ENCODE assay signal across 22 cellular contexts in the genomic region with DNA sequence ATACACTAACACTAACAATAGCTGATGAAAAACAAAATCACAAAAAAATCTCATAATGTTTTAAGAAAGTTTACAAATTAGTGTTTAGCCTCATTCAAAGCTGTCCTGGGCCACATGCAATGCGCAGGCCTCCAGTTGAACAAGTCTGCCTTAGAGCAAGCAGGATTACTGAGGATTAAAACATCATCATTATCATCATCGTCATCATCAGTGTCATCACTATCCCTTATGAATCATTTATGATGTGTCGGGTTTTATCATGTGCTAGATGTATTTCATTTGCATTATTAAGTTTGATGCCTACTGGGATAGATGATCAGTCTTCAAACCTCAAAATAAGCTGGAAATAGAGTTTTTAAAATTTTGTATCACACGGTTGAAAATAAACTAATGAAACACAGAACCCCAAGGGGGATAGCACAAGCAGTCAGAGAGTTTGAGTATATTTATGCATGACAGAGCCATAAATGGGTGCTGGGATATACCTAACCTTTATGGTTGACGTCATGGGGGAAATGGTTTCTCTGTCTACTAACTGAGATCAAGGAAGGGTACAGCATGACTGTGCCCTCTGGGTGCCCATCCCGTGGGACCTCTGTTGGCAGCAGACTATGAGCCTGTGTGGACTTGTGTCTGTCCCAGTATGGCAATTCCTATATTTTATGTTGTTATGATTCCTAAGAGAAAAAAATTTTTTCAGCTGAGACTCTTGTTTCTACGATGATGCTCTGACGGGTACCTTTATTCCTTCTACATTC.
DNase-seq lines count a peak whose midpoint lies in the region; ATAC-seq and TF ChIP-seq lines count a peak whose summit lies in the region.
"Had no signal": no experiment of that assay in that cellular context is flagged by ENCODE, and none has a peak within 500 bp of the region (broad histone marks: within the 10 kb centered on the region; RNA-seq: fewer than 3 reads in every experiment).

No MANE protein-coding gene starts in this region.

- H3K27ac Mint-ChIP-seq in WTC11, result no peak overlapping the region

- H3F3A ChIP-seq in SK-N-SH (replicated peaks; ENCODE audit: insufficient read depth), result no peaks in the 10 kb centered on the region

- H3K36me3 Mint-ChIP-seq in WTC11, result peaks cover 3% of the 10 kb centered on the region; the same call in 1 of the 2 replicates

- H3K79me2 ChIP-seq in SK-N-SH (ENCODE audit: insufficient read depth), result no peaks in the 10 kb centered on the region

- H3K4me1 ChIP-seq in SK-N-SH (ENCODE audit: control insufficient read depth in 1 of 2, insufficient read depth in 2 of 2, low read depth in 1 of 2, low read length in 1 of 2) (peaks cover 0 to 11% of the 10 kb centered on the region in 2 experiments; a peak in 1 of 4 replicates), tibial artery (peaks cover 0 to 36% (median 14%) of the 10 kb centered on the region in 4 donors)
- H3K4me1 ChIP-seq: HAP-1, Peyer's patch, SJCRH30 had no signal

- H3K9ac ChIP-seq in SK-N-SH, result no peak overlapping the region
- H3K9ac ChIP-seq: GM23248 had no signal

- peaks cover 48% of the 10 kb centered on the region for H3K4me1 Mint-ChIP-seq in WTC11

- H3K9me3 Mint-ChIP-seq in WTC11, result peaks cover 12% of the 10 kb centered on the region

- no peak for TF ChIP-seq RAD21 in SK-N-SH (IDR thresholded peaks at IDR 0.05; ENCODE audit: low read length)

- H3K27ac ChIP-seq in SK-N-SH (ENCODE audit: low read depth in 2 of 2, low read length in 1 of 2), result no peak overlapping the region
- peak overlapping the region; percentile 52 to 54 for H3K27ac ChIP-seq in tibial artery
- H3K27ac ChIP-seq: GM23248, SJCRH30 had no signal

- TF ChIP-seq CTCF in SK-N-SH (IDR thresholded peaks at IDR 0.05), result no peak
- no peak for TF ChIP-seq CTCF in tibial artery (IDR thresholded peaks at IDR 0.05)
- TF ChIP-seq CTCF in WTC11 (IDR thresholded peaks at IDR 0.05), result no peak

- H3K4me2 ChIP-seq in SK-N-SH, result no peak overlapping the region

- WGBS in SK-N-SH (ENCODE audit: low lambda C conversion rate), result 57% methylated on average over 8 of the region's 8 CpGs

- 0 out of 2 replicates have a peak overlapping the region, but pooled peaks have one; percentile 11 for H2AFZ ChIP-seq in SK-N-SH (ENCODE audit: low read depth)
- H2AFZ ChIP-seq: GM23248 had no signal

- H3K27me3 ChIP-seq in SK-N-SH (ENCODE audit: insufficient read depth), result no peaks in the 10 kb centered on the region
- H3K27me3 ChIP-seq in tibial artery, result no peaks in the 10 kb centered on the region
- H3K27me3 ChIP-seq: Peyer's patch had no signal

- H3K9me2 ChIP-seq in SK-N-SH, result no peaks in the 10 kb centered on the region

- no peaks in the 10 kb centered on the region for H3K9me3 ChIP-seq in SK-N-SH
- no peaks in the 10 kb centered on the region for H3K9me3 ChIP-seq in tibial artery
- H3K9me3 ChIP-seq: HAP-1, Peyer's patch, SJCRH30 had no signal

- no peaks in the 10 kb centered on the region for H4K20me1 ChIP-seq in SK-N-SH (ENCODE audit: insufficient read depth)

- POLR2A ChIA-PET in SK-N-SH (lab: Yijun Ruan, JAX) (no interaction called here), WTC11 (lab: Charles Lee) (no interaction called here)

- in situ Hi-C loops in SK-MEL-5 (cut with HindIII; ENCODE audit: low pct_unique_long_range_greater_than_20kb, low sequenced_read_pairs), result no loop called here

- DNase-seq in SK-N-SH (no peak), SK-MEL-5 (ENCODE audit: low read depth, low spot score) (peak; percentile 16), tibial artery (peak in 1 of 2 donors; percentile 80), AG08396 (ENCODE audit: low spot score) (no peak), WTC11 (ENCODE audit: low spot score) (no peak), NCI-H2227 (lab: John Stamatoyannopoulos, UW; ENCODE audit: unreplicated experiment) (no peak)
- DNase-seq: 8988T, AML-193, MM.1S, NCI-H1048, NCI-H1436, NCI-H1930, NCI-H2227 treated with DMSO at 0.1 percent for 48 hours, NCI-H510A, NCI-H748 treated with DMSO at 0.1 percent for 48 hours, Peyer's patch, SJCRH30 had no signal

- no peak overlapping the region for H3K4me3 Mint-ChIP-seq in WTC11

- no peak overlapping the region for H3K4me3 ChIP-seq in SK-N-SH (ENCODE audit: low read depth in 2 of 2, low read length in 1 of 2)
- H3K4me3 ChIP-seq in tibial artery, result no peak overlapping the region
- H3K4me3 ChIP-seq: GM23248, HAP-1, K562, Peyer's patch, SJCRH30 had no signal

- H3K36me3 ChIP-seq in SK-N-SH (replicated peaks in 1 of 2; ENCODE audit: control insufficient read depth in 1 of 2, insufficient read depth in 2 of 2, low read length in 1 of 2) (no peaks in the 10 kb centered on the region), tibial artery (no peaks in the 10 kb centered on the region)
- H3K36me3 ChIP-seq: HAP-1, Peyer's patch, SJCRH30 had no signal

- no peak for TF ChIP-seq EP300 in SK-N-SH (IDR thresholded peaks at IDR 0.05; ENCODE audit: borderline replicate concordance in 1 of 2, low read depth in 1 of 2, low read length in 1 of 2)

- no peak for ATAC-seq in SK-N-SH treated with all-trans-retinoic acid at 6 μM for 48 hours
- peak; percentile 44 for ATAC-seq in esophagus mucosa
- no peak for ATAC-seq in WTC11
- ATAC-seq: K562 had no signal

- H3K27me3 Mint-ChIP-seq in WTC11 (ENCODE audit: low read depth), result no peaks in the 10 kb centered on the region; the same call in 1 of the 2 replicates

- CTCF ChIA-PET in SK-N-SH (lab: Yijun Ruan, JAX), result interaction anchor here (1.0 kb wide), 1 partner anchor 52 kb away, joined by 3 read pairs; no protein-coding TSS in a partner anchor
- CTCF ChIA-PET in WTC11 (lab: Charles Lee), result no interaction called here

- intact Hi-C loops in tibial artery (cut with DNase I; ENCODE audit: low total_unique reads), result loop anchor here (10.0 kb wide), 1 partner anchor 321 kb away; no protein-coding TSS in a partner anchor

TF ChIP-seq in SK-N-SH, 30 proteins besides CTCF, POLR2A, EP300 and RAD21:
- TF ChIP-seq, protein P1, sequence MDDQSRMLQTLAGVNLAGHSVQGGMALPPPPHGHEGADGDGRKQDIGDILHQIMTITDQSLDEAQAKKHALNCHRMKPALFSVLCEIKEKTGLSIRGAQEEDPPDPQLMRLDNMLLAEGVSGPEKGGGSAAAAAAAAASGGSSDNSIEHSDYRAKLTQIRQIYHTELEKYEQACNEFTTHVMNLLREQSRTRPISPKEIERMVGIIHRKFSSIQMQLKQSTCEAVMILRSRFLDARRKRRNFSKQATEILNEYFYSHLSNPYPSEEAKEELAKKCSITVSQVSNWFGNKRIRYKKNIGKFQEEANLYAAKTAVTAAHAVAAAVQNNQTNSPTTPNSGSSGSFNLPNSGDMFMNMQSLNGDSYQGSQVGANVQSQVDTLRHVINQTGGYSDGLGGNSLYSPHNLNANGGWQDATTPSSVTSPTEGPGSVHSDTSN (IDR thresholded peaks at IDR 0.05), result peak; percentile 16; the same call in 1 of the 2 replicates
- TF ChIP-seq FOSL2 (IDR thresholded peaks at IDR 0.05; ENCODE audit: borderline replicate concordance, low read depth), result no peak

TF ChIP-seq in SK-N-SH treated with all-trans-retinoic acid at 6 μM for 48 hours, 23 proteins besides CTCF, POLR2A, EP300 and RAD21:
- TF ChIP-seq TCF4 (CRISPR knock-in tag; IDR thresholded peaks at IDR 0.05; ENCODE audit: borderline replicate concordance) (no peak), ZC3H10 (CRISPR knock-in tag; IDR thresholded peaks at IDR 0.05) (no peak), SNAI2 (CRISPR knock-in tag; IDR thresholded peaks at IDR 0.05) (no peak)

TF ChIP-seq in WTC11, 78 proteins besides CTCF, POLR2A, EP300 and RAD21 (continues in another document):
- TF ChIP-seq CREM (CRISPR knock-in tag; IDR thresholded peaks at IDR 0.05) (no peak), ZNF416 (CRISPR knock-in tag; IDR thresholded peaks at IDR 0.05) (no peak), OVOL2 (CRISPR knock-in tag; IDR thresholded peaks at IDR 0.05; ENCODE audit: borderline replicate concordance) (no peak), SMAD4 (CRISPR knock-in tag; IDR thresholded peaks at IDR 0.05) (no peak)
- TF ChIP-seq, protein P2, sequence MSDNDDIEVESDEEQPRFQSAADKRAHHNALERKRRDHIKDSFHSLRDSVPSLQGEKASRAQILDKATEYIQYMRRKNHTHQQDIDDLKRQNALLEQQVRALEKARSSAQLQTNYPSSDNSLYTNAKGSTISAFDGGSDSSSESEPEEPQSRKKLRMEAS (CRISPR knock-in tag; IDR thresholded peaks at IDR 0.05), result no peak
- TF ChIP-seq, protein P3, sequence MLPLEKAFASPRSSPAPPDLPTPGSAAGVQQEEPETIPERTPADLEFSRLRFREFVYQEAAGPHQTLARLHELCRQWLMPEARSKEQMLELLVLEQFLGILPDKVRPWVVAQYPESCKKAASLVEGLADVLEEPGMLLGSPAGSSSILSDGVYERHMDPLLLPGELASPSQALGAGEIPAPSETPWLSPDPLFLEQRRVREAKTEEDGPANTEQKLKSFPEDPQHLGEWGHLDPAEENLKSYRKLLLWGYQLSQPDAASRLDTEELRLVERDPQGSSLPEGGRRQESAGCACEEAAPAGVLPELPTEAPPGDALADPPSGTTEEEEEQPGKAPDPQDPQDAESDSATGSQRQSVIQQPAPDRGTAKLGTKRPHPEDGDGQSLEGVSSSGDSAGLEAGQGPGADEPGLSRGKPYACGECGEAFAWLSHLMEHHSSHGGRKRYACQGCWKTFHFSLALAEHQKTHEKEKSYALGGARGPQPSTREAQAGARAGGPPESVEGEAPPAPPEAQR (CRISPR knock-in tag; IDR thresholded peaks at IDR 0.05), result no peak

Comparison
In these comparisons a context has a peak if more than half of its experiments do, and no peak if none do; other contexts are left out.
1. H3K27ac ChIP-seq: peak in tibial artery (2 of 2); none in SK-N-SH (0 of 2).